ENCODE assay signal across 7 cellular contexts in the genomic region with DNA sequence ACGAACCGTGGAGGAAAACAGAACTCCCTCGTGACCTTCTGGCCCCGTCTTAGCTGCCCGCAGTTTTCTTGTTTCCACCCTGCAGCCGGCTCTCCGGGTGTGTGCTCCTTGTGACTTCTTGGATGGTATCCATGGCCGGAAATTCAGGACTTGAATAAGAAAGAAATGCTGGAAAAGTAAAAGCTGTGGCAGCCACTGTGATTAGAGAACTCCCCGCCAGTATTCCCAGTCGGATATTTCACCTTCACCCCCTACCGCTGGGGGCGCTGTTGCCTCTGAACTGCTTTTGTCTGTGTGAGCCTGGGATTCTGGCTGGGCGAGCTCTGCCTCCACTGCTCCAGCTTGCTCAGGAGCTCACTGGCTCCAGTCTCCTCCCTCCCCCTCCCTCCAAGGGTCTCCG. TPM values are rescaled to one million over a fixed set of nuclear protein-coding genes. Genes with fewer than 3 reads are reported as not detected.
DNase-seq lines count a peak whose midpoint lies in the region; ATAC-seq, FAIRE-seq and TF ChIP-seq lines count a peak whose summit lies in the region.

No MANE protein-coding gene starts in this region.

- H3K36me3 Mint-ChIP-seq in T-helper 17 cell (ENCODE audit: low read depth) = peaks cover 2% of the 10 kb centered on the region
- no peaks in the 10 kb centered on the region for H3K36me3 Mint-ChIP-seq in activated naive CD8-positive, alpha-beta T cell treated with anti-CD3 and anti-CD28 coated beads for 36 hours

- ATAC-seq in T-helper 17 cell (no peak), HG03442 (IDR thresholded peaks at IDR 0.05; ENCODE audit: unreplicated experiment) (no peak)

- no peak overlapping the region for H3K27ac Mint-ChIP-seq in T-helper 17 cell
- no peak overlapping the region for H3K27ac Mint-ChIP-seq in activated naive CD8-positive, alpha-beta T cell treated with anti-CD3 and anti-CD28 coated beads for 36 hours

- H3K27me3 Mint-ChIP-seq in T-helper 17 cell = peaks cover 59% of the 10 kb centered on the region
- peaks cover 46% of the 10 kb centered on the region for H3K27me3 Mint-ChIP-seq in activated naive CD8-positive, alpha-beta T cell treated with anti-CD3 and anti-CD28 coated beads for 36 hours

- H3K4me3 ChIP-seq in retinal pigment epithelial cell (ENCODE audit: low read length) = no peak overlapping the region

- TF ChIP-seq POLR2A in H54 (IDR thresholded peaks at IDR 0.05; ENCODE audit: low read depth, low read length) = no peak

- H3K4me1 Mint-ChIP-seq in T-helper 17 cell = peaks cover 8% of the 10 kb centered on the region
- H3K4me1 Mint-ChIP-seq in activated naive CD8-positive, alpha-beta T cell treated with anti-CD3 and anti-CD28 coated beads for 36 hours = no peaks in the 10 kb centered on the region

- DNase-seq in H54 (ENCODE audit: insufficient read length, low spot score) (peak; percentile 35), T-helper 17 cell (peak in 2 of 3 donors; percentile 17 to 29), globus pallidus (ENCODE audit: low spot score) (peak; percentile 48), retinal pigment epithelial cell (ENCODE audit: low read depth) (peak; percentile 42)
- no peak for DNase-seq in NK-92 treated with Interleukin-12 subunit alpha and Interleukin-12 subunit beta, amount 100 ng/mL, for 24 hours (lab: John Stamatoyannopoulos, UW)
- DNase-seq in activated naive CD8-positive, alpha-beta T cell treated with anti-CD3 and anti-CD28 coated beads for 36 hours = no peak

- FAIRE-seq in H54 (lab: Jason Lieb, UNC) = no peak

- no peaks in the 10 kb centered on the region for H3K9me3 Mint-ChIP-seq in activated naive CD8-positive, alpha-beta T cell treated with anti-CD3 and anti-CD28 coated beads for 36 hours

- peak; percentile 54 for TF ChIP-seq CTCF in retinal pigment epithelial cell (conservative IDR thresholded peaks at IDR 0.05; ENCODE audit: low read depth, low read length)

- H3K9me3 ChIP-seq in T-helper 17 cell (ENCODE audit: control insufficient read depth, low read length, poor library complexity, severe bottlenecking) = no peaks in the 10 kb centered on the region

- no peak overlapping the region for H3K4me3 Mint-ChIP-seq in T-helper 17 cell
- H3K4me3 Mint-ChIP-seq in activated naive CD8-positive, alpha-beta T cell treated with anti-CD3 and anti-CD28 coated beads for 36 hours = no peak overlapping the region

RNA-seq across cellular contexts. Expression of a gene that starts 41.5 kb away (rescaled TPM):
- total RNA-seq in T-helper 17 cell = 10 to 100 TPM; 20.9 to 21.0 TPM
- total RNA-seq in activated naive CD8-positive, alpha-beta T cell treated with anti-CD3 and anti-CD28 coated beads for 36 hours = 1 to 10 TPM; 6.2 to 6.9 TPM

RNA-seq across cellular contexts. Expression of a gene that starts 45.4 kb away (rescaled TPM):
- 1 to 10 TPM in 1 of 2 donors, not detected in 1; 1.4 TPM for total RNA-seq in T-helper 17 cell
- under 1 TPM; 0.52 to 0.82 TPM for total RNA-seq in activated naive CD8-positive, alpha-beta T cell treated with anti-CD3 and anti-CD28 coated beads for 36 hours

Comparison
In these comparisons a context has a peak if more than half of its experiments do, and no peak if none do; other contexts are left out.
1. DNase-seq: peak in H54 (single experiment), T-helper 17 cell (2 of 3), globus pallidus (single experiment) and retinal pigment epithelial cell (single experiment); none in NK-92 treated with Interleukin-12 subunit alpha and Interleukin-12 subunit beta, amount 100 ng/mL, for 24 hours (single experiment) and activated naive CD8-positive, alpha-beta T cell treated with anti-CD3 and anti-CD28 coated beads for 36 hours (single experiment).